In genomic region chrX:150982786-150983525, GRCh38 we compare ENCODE assay signal across 8 cellular contexts. TPM values are rescaled to one million over a fixed set of nuclear protein-coding genes. Genes with fewer than 3 reads are reported as not detected.
DNase-seq lines count a peak whose midpoint lies in the region; ATAC-seq and TF ChIP-seq lines count a peak whose summit lies in the region.

TSS of gene HMGB3 (plus strand) at chrX:150983335. CDS start at chrX:150985600, 2,265 bp downstream.

- DNase-seq in DMS79 (lab: John Stamatoyannopoulos, UW) (peak; percentile 85), KBM-7 (peak; percentile 97), Panc1 (ENCODE audit: low read depth, low spot score) (peak; percentile 69), fibroblast of gingiva (ENCODE audit: low read depth) (peak; percentile 87)
- peak; percentile 56 for DNase-seq in activated T-cell treated with anti-CD3 and anti-CD28 coated beads, Interleukin-2, amount 50 U/mL, for 4 hours
- DNase-seq in naive thymus-derived CD4-positive, alpha-beta T cell, result peak; percentile 45 to 80 (median 59)

- H3K9me3 Mint-ChIP-seq in activated T-cell treated with anti-CD3 and anti-CD28 coated beads, Interleukin-2, amount 50 U/mL, for 4 hours, result no peaks in the 10 kb centered on the region
- no peaks in the 10 kb centered on the region for H3K9me3 Mint-ChIP-seq in naive thymus-derived CD4-positive, alpha-beta T cell
- no peaks in the 10 kb centered on the region for H3K9me3 Mint-ChIP-seq in stimulated activated memory B cell treated with anti-CD40 and anti-IgM and Interleukin-4, amounts not matched to agents 10 μg/mL and 1 μg/mL and 100 μg/mL, for 72 hours

- H3K27me3 ChIP-seq in Panc1 (ENCODE audit: control insufficient read depth, insufficient read depth, low read length), result no peaks in the 10 kb centered on the region
- H3K27me3 ChIP-seq in naive thymus-derived CD4-positive, alpha-beta T cell (ENCODE audit: control insufficient read depth in 2 of 2, insufficient read depth in 2 of 2, low read length in 2 of 2), result no peaks in the 10 kb centered on the region

- POLR2A ChIA-PET in Panc1 (lab: Charles Lee), result interaction anchor here (0.7 kb wide), 1 partner anchor 20 kb away, joined by 3 read pairs; no protein-coding TSS in a partner anchor
- POLR2A ChIA-PET in naive thymus-derived CD4-positive, alpha-beta T cell (lab: Charles Lee), result interaction anchor here (0.6 kb wide), 1 partner anchor 1872 kb away, joined by 4 read pairs; no protein-coding TSS in a partner anchor

- H3K27ac ChIP-seq in Panc1 (ENCODE audit: low read length), result peak within 1 kb of the TSS; percentile 90
- no peak within 1 kb of the TSS for H3K27ac ChIP-seq in naive thymus-derived CD4-positive, alpha-beta T cell (ENCODE audit: low read depth, low read length)

- H3K27ac Mint-ChIP-seq in naive thymus-derived CD4-positive, alpha-beta T cell, result peak within 1 kb of the TSS in 2 of 9 donors; percentile 29 to 59
- H3K27ac Mint-ChIP-seq in stimulated activated memory B cell treated with anti-CD40 and anti-IgM and Interleukin-4, amounts not matched to agents 10 μg/mL and 1 μg/mL and 100 μg/mL, for 72 hours, result no peak within 1 kb of the TSS

- peak; percentile 95 for ATAC-seq in GM21723 (IDR thresholded peaks at IDR 0.05; ENCODE audit: unreplicated experiment)
- ATAC-seq in Panc1, result peak; percentile 98
- ATAC-seq in activated T-cell treated with anti-CD3 and anti-CD28 coated beads, Interleukin-2, amount 50 U/mL, for 4 hours, result peak; percentile 98 to 99
- ATAC-seq in naive thymus-derived CD4-positive, alpha-beta T cell, result peak; percentile 98
- peak; percentile 97 for ATAC-seq in stimulated activated memory B cell treated with anti-CD40 and anti-IgM and Interleukin-4, amounts not matched to agents 10 μg/mL and 1 μg/mL and 100 μg/mL, for 72 hours

- CTCF ChIA-PET in Panc1 (lab: Charles Lee), result interaction anchor here (0.6 to 1.4 kb wide), 2 partner anchors 102 to 211 kb away, joined by 3 to 4 read pairs; no protein-coding TSS in a partner anchor
- CTCF ChIA-PET in naive thymus-derived CD4-positive, alpha-beta T cell (lab: Charles Lee), result no interaction called here

- no peak for TF ChIP-seq CTCF in Panc1 (IDR thresholded peaks at IDR 0.05)

- BruUV-seq in Panc1 (replicated peaks; lab: Mats Ljungman, UMichigan), result no TSS peak

- peaks cover 6% of the 10 kb centered on the region for H3K4me1 Mint-ChIP-seq in activated T-cell treated with anti-CD3 and anti-CD28 coated beads, Interleukin-2, amount 50 U/mL, for 4 hours (ENCODE audit: low read depth)
- H3K4me1 Mint-ChIP-seq in naive thymus-derived CD4-positive, alpha-beta T cell, result peaks cover 0 to 16% (median 6%) of the 10 kb centered on the region in 7 donors
- H3K4me1 Mint-ChIP-seq in stimulated activated memory B cell treated with anti-CD40 and anti-IgM and Interleukin-4, amounts not matched to agents 10 μg/mL and 1 μg/mL and 100 μg/mL, for 72 hours, result peaks cover 6% of the 10 kb centered on the region

- peaks cover 10% of the 10 kb centered on the region for H3K27me3 Mint-ChIP-seq in activated T-cell treated with anti-CD3 and anti-CD28 coated beads, Interleukin-2, amount 50 U/mL, for 4 hours (ENCODE audit: low read depth)
- peaks cover 0 to 18% (median 7%) of the 10 kb centered on the region in 5 donors for H3K27me3 Mint-ChIP-seq in naive thymus-derived CD4-positive, alpha-beta T cell
- H3K27me3 Mint-ChIP-seq in stimulated activated memory B cell treated with anti-CD40 and anti-IgM and Interleukin-4, amounts not matched to agents 10 μg/mL and 1 μg/mL and 100 μg/mL, for 72 hours, result no peaks in the 10 kb centered on the region

- peak within 1 kb of the TSS; percentile 78 to 89 for H3K4me3 ChIP-seq in Panc1 (ENCODE audit: low read depth in 2 of 2, low read length in 2 of 2)
- peak within 1 kb of the TSS; percentile 48 for H3K4me3 ChIP-seq in naive thymus-derived CD4-positive, alpha-beta T cell (ENCODE audit: low read length)

- H3K9me3 ChIP-seq in Panc1 (ENCODE audit: control insufficient read depth, insufficient read depth, low read depth, low read length), result no peaks in the 10 kb centered on the region
- H3K9me3 ChIP-seq in naive thymus-derived CD4-positive, alpha-beta T cell (ENCODE audit: control insufficient read depth in 2 of 3, low read length in 3 of 3), result no peaks in the 10 kb centered on the region

- peaks cover 8% of the 10 kb centered on the region for H3K36me3 ChIP-seq in Panc1 (ENCODE audit: control insufficient read depth, insufficient read depth, low read length)
- no peaks in the 10 kb centered on the region for H3K36me3 ChIP-seq in naive thymus-derived CD4-positive, alpha-beta T cell (ENCODE audit: control insufficient read depth in 2 of 3, insufficient read depth in 3 of 3, low read length in 3 of 3)

- in situ Hi-C loops in KBM-7 (cut with MboI; ENCODE audit: low pct_unique_long_range_greater_than_20kb, low sequenced_read_pairs), result no loop called here
- in situ Hi-C loops in Panc1 (cut with HindIII; ENCODE audit: low pct_unique_long_range_greater_than_20kb, low sequenced_read_pairs), result no loop called here

- peaks cover 17% of the 10 kb centered on the region for H3K4me1 ChIP-seq in Panc1 (ENCODE audit: control insufficient read depth, insufficient read depth, low read length)
- H3K4me1 ChIP-seq in naive thymus-derived CD4-positive, alpha-beta T cell (ENCODE audit: control insufficient read depth in 2 of 2, insufficient read depth in 2 of 2, low read length in 2 of 2), result no peaks in the 10 kb centered on the region

- H3K36me3 Mint-ChIP-seq in activated T-cell treated with anti-CD3 and anti-CD28 coated beads, Interleukin-2, amount 50 U/mL, for 4 hours (ENCODE audit: insufficient read depth), result peaks cover 2% of the 10 kb centered on the region
- peaks cover 0 to 7% (median 0%) of the 10 kb centered on the region in 5 donors for H3K36me3 Mint-ChIP-seq in naive thymus-derived CD4-positive, alpha-beta T cell
- no peaks in the 10 kb centered on the region for H3K36me3 Mint-ChIP-seq in stimulated activated memory B cell treated with anti-CD40 and anti-IgM and Interleukin-4, amounts not matched to agents 10 μg/mL and 1 μg/mL and 100 μg/mL, for 72 hours

- intact Hi-C loops in Panc1 (cut with micrococcal nuclease; ENCODE audit: unreplicated experiment), result loop anchor here (5.0 kb wide), 2 partner anchors 86 to 211 kb away; partner anchors contain the start of gene CD99L2
- intact Hi-C loops in naive thymus-derived CD4-positive, alpha-beta T cell (cut with micrococcal nuclease), result loop anchor here (1.0 to 10.0 kb wide), 7 partner anchors 85 to 1959 kb away; partner anchors contain the start of genes CD99L2 (in 2 of the 2), CETN2 (in 2 of the 2) and NSDHL (in 2 of the 2)

- H3K4me3 Mint-ChIP-seq in activated T-cell treated with anti-CD3 and anti-CD28 coated beads, Interleukin-2, amount 50 U/mL, for 4 hours, result peak within 1 kb of the TSS; percentile 62
- H3K4me3 Mint-ChIP-seq in naive thymus-derived CD4-positive, alpha-beta T cell, result peak within 1 kb of the TSS; percentile 66 to 84 (median 73)
- H3K4me3 Mint-ChIP-seq in stimulated activated memory B cell treated with anti-CD40 and anti-IgM and Interleukin-4, amounts not matched to agents 10 μg/mL and 1 μg/mL and 100 μg/mL, for 72 hours, result peak within 1 kb of the TSS; percentile 71

RNA-seq across cellular contexts. Expression of gene HMGB3, which starts in this region (rescaled TPM):
- total RNA-seq in Panc1 (2021; ENCODE audit: unreplicated experiment), result 251 TPM
- 166 TPM for polyA plus RNA-seq in Panc1 (2012; ENCODE audit: insufficient read length)
- total RNA-seq in activated T-cell treated with anti-CD3 and anti-CD28 coated beads, Interleukin-2, amount 50 U/mL, for 4 hours, result 10 to 100 TPM; 12.6 to 14.9 (median 13.5) TPM
- 10 to 100 TPM in 1 of 5 experiments, 1 to 10 TPM in 2, under 1 TPM in 2; 0.51 to 23.5 (median 2.6) TPM for total RNA-seq in naive thymus-derived CD4-positive, alpha-beta T cell
- polyA plus RNA-seq in naive thymus-derived CD4-positive, alpha-beta T cell, result under 1 TPM; 0.29 to 0.51 TPM

Comparison
In these comparisons a context has a peak if more than half of its experiments do, and no peak if none do; other contexts are left out.
1. RNA of gene HMGB3 (total RNA-seq): 251 TPM in Panc1 (single experiment); 12.6 to 14.9 TPM in activated T-cell treated with anti-CD3 and anti-CD28 coated beads, Interleukin-2, amount 50 U/mL, for 4 hours and 0.51 to 23.5 TPM in naive thymus-derived CD4-positive, alpha-beta T cell; every median in the first group is over 10 times any median in the second.
2. Peak in every context shown above with its lines, with median percentiles within 50 percentile points of each other: DNase-seq, ATAC-seq and H3K4me3 Mint-ChIP-seq.